In the genomic region with DNA sequence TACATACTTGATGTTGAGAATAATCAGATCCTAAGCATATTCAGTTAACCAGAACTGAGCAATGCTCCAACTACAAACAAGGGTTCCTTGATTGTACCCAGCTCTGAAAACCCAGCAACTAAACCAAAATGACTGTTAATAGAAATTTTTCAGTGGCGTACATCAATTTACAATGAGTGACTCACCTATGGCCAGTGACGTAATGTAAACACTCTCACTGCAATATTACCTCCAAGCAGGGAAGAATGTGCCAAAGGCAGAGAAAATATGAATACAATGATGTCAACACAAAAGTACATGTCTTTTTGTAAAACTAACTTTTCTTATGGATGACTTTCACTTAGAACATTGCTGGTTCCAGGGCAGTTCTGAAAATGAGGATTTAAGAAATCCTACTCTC, we compare ENCODE assay signal across 24 cellular contexts.
DNase-seq lines count a peak whose midpoint lies in the region; ATAC-seq, FAIRE-seq and TF ChIP-seq lines count a peak whose summit lies in the region.
"Had no signal": no experiment of that assay in that cellular context is flagged by ENCODE, and none has a peak within 500 bp of the region (broad histone marks: within the 10 kb centered on the region; RNA-seq: fewer than 3 reads in every experiment).

No MANE protein-coding gene starts in this region.

- H3K4me3 ChIP-seq in breast epithelium: no peak overlapping the region
- H3K4me3 ChIP-seq in K562: no peak overlapping the region

- ATAC-seq in K562: no peak
- no peak for ATAC-seq in sciatic nerve
- no peak for ATAC-seq in GM18502 (IDR thresholded peaks at IDR 0.05; ENCODE audit: poor library complexity, unreplicated experiment)

- H3K79me2 ChIP-seq in K562 (ENCODE audit: control insufficient read depth, insufficient read depth, low read length): no peaks in the 10 kb centered on the region

- H3K4me2 ChIP-seq in K562 (ENCODE audit: insufficient read depth, low read length): no peak overlapping the region

- TF ChIP-seq POLR2A in breast epithelium (IDR thresholded peaks at IDR 0.05) (no peak), K562 (conservative IDR thresholded peaks at IDR 0.05) (no peak)

- 57% methylated on average over 2 of the region's 2 CpGs for WGBS in K562 (ENCODE audit: insufficient coverage, low coverage, missing lambda C conversion rate)

- TF ChIP-seq RAD21 in K562 (CRISPR knock-in tag; conservative IDR thresholded peaks at IDR 0.05 in 1 of 2, IDR thresholded peaks at IDR 0.05 in 1 of 2): no peak

- H3K4me1 Mint-ChIP-seq in MCF 10A (ENCODE audit: insufficient read depth, unreplicated experiment) (peaks cover 7% of the 10 kb centered on the region), type B pancreatic cell (ENCODE audit: unreplicated experiment) (peaks cover 6% of the 10 kb centered on the region)

- TF ChIP-seq EP300 in K562 (IDR thresholded peaks at IDR 0.05; ENCODE audit: low read length): no peak

- no peaks in the 10 kb centered on the region for H4K20me1 ChIP-seq in K562 (replicated peaks; ENCODE audit: control insufficient read depth, insufficient read depth, low read length)

- no peaks in the 10 kb centered on the region for H3K27me3 ChIP-seq in breast epithelium
- H3K27me3 ChIP-seq in K562 (ENCODE audit: control insufficient read depth in 2 of 2, insufficient read depth in 2 of 2, low read length in 2 of 2): no peaks in the 10 kb centered on the region

- no peaks in the 10 kb centered on the region for H3K9me3 Mint-ChIP-seq in MCF 10A (ENCODE audit: unreplicated experiment)
- no peaks in the 10 kb centered on the region for H3K9me3 Mint-ChIP-seq in type B pancreatic cell

- no peaks in the 10 kb centered on the region for H3K4me1 ChIP-seq in breast epithelium
- no peaks in the 10 kb centered on the region for H3K4me1 ChIP-seq in K562 (replicated peaks in 1 of 2; ENCODE audit: control insufficient read depth in 2 of 2, insufficient read depth in 2 of 2, low read length in 2 of 2)
- H3K4me1 ChIP-seq: Caco-2 had no signal

- H3K27ac Mint-ChIP-seq in MCF 10A (ENCODE audit: low read depth, unreplicated experiment): no peak overlapping the region
- H3K27ac Mint-ChIP-seq in type B pancreatic cell: peak overlapping the region; percentile 81
- H3K27ac Mint-ChIP-seq: CD4-positive, alpha-beta T cell; HFFc6 had no signal

- no peaks in the 10 kb centered on the region for H3K9me3 ChIP-seq in breast epithelium
- no peaks in the 10 kb centered on the region for H3K9me3 ChIP-seq in K562 (replicated peaks; ENCODE audit: control insufficient read depth, insufficient read depth, low read depth, low read length)
- H3K9me3 ChIP-seq: Caco-2 had no signal

- H3K36me3 ChIP-seq in breast epithelium (no peaks in the 10 kb centered on the region), K562 (ENCODE audit: control insufficient read depth, insufficient read depth, low read length) (no peaks in the 10 kb centered on the region)

- BruUV-seq in MCF 10A (replicated peaks; lab: Mats Ljungman, UMichigan): no TSS peak
- no TSS peak for BruUV-seq in K562 (replicated peaks; lab: Mats Ljungman, UMichigan)

- H3K9ac ChIP-seq in K562 (ENCODE audit: insufficient read depth in 1 of 2, low read depth in 2 of 2, low read length in 2 of 2): no peak overlapping the region

- H3K36me3 Mint-ChIP-seq in MCF 10A (ENCODE audit: insufficient read depth, unreplicated experiment) (no peaks in the 10 kb centered on the region), type B pancreatic cell (peaks cover 11% of the 10 kb centered on the region)

- H2AFZ ChIP-seq in K562 (ENCODE audit: low read depth, low read length): no peak overlapping the region

- in situ Hi-C loops in K562 (cut with MboI): no loop called here

- POLR2A ChIA-PET in MCF 10A (lab: Yijun Ruan, JAX) (interaction anchor here (0.7 kb wide), 1 partner anchor 286 kb away, joined by 3 read pairs; no protein-coding TSS in a partner anchor), K562 (lab: Yijun Ruan, JAX) (no interaction called here)

- H3K4me3 Mint-ChIP-seq in MCF 10A (ENCODE audit: unreplicated experiment): no peak overlapping the region
- H3K4me3 Mint-ChIP-seq in type B pancreatic cell: no peak overlapping the region
- H3K4me3 Mint-ChIP-seq: CD4-positive, alpha-beta T cell; HFFc6 had no signal

- intact Hi-C loops in MCF 10A (cut with micrococcal nuclease): no loop called here
- intact Hi-C loops in breast epithelium (cut with DNase I; ENCODE audit: low total_unique reads): no loop called here
- intact Hi-C loops in K562 (cut with micrococcal nuclease): loop anchor here (5.0 kb wide), 1 partner anchor 372 kb away; no protein-coding TSS in a partner anchor
- intact Hi-C loops in sciatic nerve (cut with DNase I): no loop called here

- CTCF ChIA-PET in MCF 10A (lab: Yijun Ruan, JAX) (interaction anchor here (0.6 kb wide), 1 partner anchor 374 kb away, joined by 4 read pairs; no protein-coding TSS in a partner anchor), K562 (lab: Yijun Ruan, JAX; ENCODE audit: low intra/inter-chr PET ratio) (no interaction called here)

- H3K27me3 Mint-ChIP-seq in MCF 10A (ENCODE audit: insufficient read depth, unreplicated experiment): no peaks in the 10 kb centered on the region
- H3K27me3 Mint-ChIP-seq in type B pancreatic cell: no peaks in the 10 kb centered on the region
- H3K27me3 Mint-ChIP-seq: CD4-positive, alpha-beta T cell had no signal

- DNase-seq in MCF 10A (ENCODE audit: unreplicated experiment): peak; percentile 45
- no peak for DNase-seq in breast epithelium (ENCODE audit: low spot score in 2 of 2)
- peak; percentile 26 for DNase-seq in RKO (ENCODE audit: low spot score)
- no peak for DNase-seq in K562 (ENCODE audit: extremely low read depth in 1 of 4, low spot score in 3 of 4)
- DNase-seq in type B pancreatic cell (ENCODE audit: extremely low spot score, unreplicated experiment): no peak
- no peak for DNase-seq in SK-N-DZ (ENCODE audit: low spot score)
- no peak for DNase-seq in sciatic nerve (ENCODE audit: low spot score)
- DNase-seq: 8988T; Caco-2; CD4-positive, alpha-beta T cell; HFFc6; Karpas-422; MM.1S; NCI-H1092; NCI-H2081; NCI-H2171 treated with DMSO at 0.1 percent for 48 hours; NCI-H446 treated with DMSO at 0.1 percent for 48 hours; NCI-H69; SIG-M5 had no signal

- TF ChIP-seq CTCF in MCF 10A (IDR thresholded peaks at IDR 0.05; ENCODE audit: unreplicated experiment) (no peak), breast epithelium (IDR thresholded peaks at IDR 0.05) (no peak), K562 (IDR thresholded peaks at IDR 0.05 in 2 of 3, conservative IDR thresholded peaks at IDR 0.05 in 1 of 3; ENCODE audit: insufficient read depth in 2 of 3, low read depth in 1 of 3, low read length in 3 of 3) (no peak), type B pancreatic cell (conservative IDR thresholded peaks at IDR 0.05) (no peak)

- no peak for FAIRE-seq in K562 (lab: Jason Lieb, UNC)
- FAIRE-seq: GM12891, GM18507, H1, RCC 7860 had no signal

- H3K27ac ChIP-seq in breast epithelium (no peak overlapping the region), K562 (ENCODE audit: extremely low read depth, low read depth, low read length) (no peak overlapping the region)

- H3K9me1 ChIP-seq in K562 (ENCODE audit: control insufficient read depth, insufficient read depth, low read length): no peaks in the 10 kb centered on the region

TF ChIP-seq in K562, 482 proteins besides CTCF, POLR2A, EP300 and RAD21 (continues in another document):
- TF ChIP-seq, protein P1, sequence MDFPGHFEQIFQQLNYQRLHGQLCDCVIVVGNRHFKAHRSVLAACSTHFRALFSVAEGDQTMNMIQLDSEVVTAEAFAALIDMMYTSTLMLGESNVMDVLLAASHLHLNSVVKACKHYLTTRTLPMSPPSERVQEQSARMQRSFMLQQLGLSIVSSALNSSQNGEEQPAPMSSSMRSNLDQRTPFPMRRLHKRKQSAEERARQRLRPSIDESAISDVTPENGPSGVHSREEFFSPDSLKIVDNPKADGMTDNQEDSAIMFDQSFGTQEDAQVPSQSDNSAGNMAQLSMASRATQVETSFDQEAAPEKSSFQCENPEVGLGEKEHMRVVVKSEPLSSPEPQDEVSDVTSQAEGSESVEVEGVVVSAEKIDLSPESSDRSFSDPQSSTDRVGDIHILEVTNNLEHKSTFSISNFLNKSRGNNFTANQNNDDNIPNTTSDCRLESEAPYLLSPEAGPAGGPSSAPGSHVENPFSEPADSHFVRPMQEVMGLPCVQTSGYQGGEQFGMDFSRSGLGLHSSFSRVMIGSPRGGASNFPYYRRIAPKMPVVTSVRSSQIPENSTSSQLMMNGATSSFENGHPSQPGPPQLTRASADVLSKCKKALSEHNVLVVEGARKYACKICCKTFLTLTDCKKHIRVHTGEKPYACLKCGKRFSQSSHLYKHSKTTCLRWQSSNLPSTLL (IDR thresholded peaks at IDR 0.05): no peak
- TF ChIP-seq TRIM24 (IDR thresholded peaks at IDR 0.05): peak in 1 of 2 experiments; percentile 35; a peak in 2 of 4 replicates

Comparison
In these comparisons a context has a peak if more than half of its experiments do, and no peak if none do; other contexts are left out.
1. DNase-seq: peak in MCF 10A (single experiment) and RKO (single experiment); none in breast epithelium (0 of 2), K562 (0 of 4), type B pancreatic cell (single experiment), SK-N-DZ (single experiment) and sciatic nerve (single experiment).